ENCODE assay signal across 14 cellular contexts in genomic region chr10:29481906-29482440, GRCh38.
DNase-seq lines count a peak whose midpoint lies in the region; ATAC-seq and TF ChIP-seq lines count a peak whose summit lies in the region.
"Had no signal": no experiment of that assay in that cellular context is flagged by ENCODE, and none has a peak within 500 bp of the region (broad histone marks: within the 10 kb centered on the region; RNA-seq: fewer than 3 reads in every experiment).

No MANE protein-coding gene starts in this region.

- peaks cover 68% of the 10 kb centered on the region for H3K36me3 ChIP-seq in right atrium auricular region
- H3K36me3 ChIP-seq in thoracic aorta: peaks cover 41% of the 10 kb centered on the region

- peaks cover 0 to 20% of the 10 kb centered on the region in 2 donors for H3K4me1 ChIP-seq in right atrium auricular region
- H3K4me1 ChIP-seq in thoracic aorta (ENCODE audit: control insufficient read depth in 1 of 2, low read depth in 2 of 2): peaks cover 17 to 65% of the 10 kb centered on the region in 2 donors
- peaks cover 11% of the 10 kb centered on the region for H3K4me1 ChIP-seq in foreskin keratinocyte

- H3K9me3 Mint-ChIP-seq in activated T-helper 2 cell treated with anti-CD3 and anti-CD28 coated beads, Interferon-gamma antibody, Interleukin-2, Interleukin-4, amounts not matched to agents 10 μg/mL and 5 μg/mL and 100 μg/mL, durations not matched to agents 14 hours and 24 hours and 36 hours: no peaks in the 10 kb centered on the region
- H3K9me3 Mint-ChIP-seq in activated T-cell treated with anti-CD3 and anti-CD28 coated beads, Interleukin-2, amount 50 U/mL, for 72 hours: no peaks in the 10 kb centered on the region
- H3K9me3 Mint-ChIP-seq: activated naive CD4-positive, alpha-beta T cell treated with anti-CD3 and anti-CD28 coated beads, Interleukin-2, amount 10 ng/mL, durations not matched to agents 7 days and 5 days had no signal

- H3K27ac Mint-ChIP-seq in activated T-helper 2 cell treated with anti-CD3 and anti-CD28 coated beads, Interferon-gamma antibody, Interleukin-2, Interleukin-4, amounts not matched to agents 10 μg/mL and 5 μg/mL and 100 μg/mL, durations not matched to agents 14 hours and 24 hours and 36 hours: peak overlapping the region; percentile 74
- H3K27ac Mint-ChIP-seq in activated T-cell treated with anti-CD3 and anti-CD28 coated beads, Interleukin-2, amount 50 U/mL, for 72 hours: no peak overlapping the region

- peak; percentile 52 for DNase-seq in right atrium auricular region (ENCODE audit: low spot score)
- no peak for DNase-seq in Right ventricle myocardium superior
- DNase-seq in activated T-helper 2 cell treated with anti-CD3 and anti-CD28 coated beads, Interferon-gamma antibody, Interleukin-2, Interleukin-4, amounts not matched to agents 10 μg/mL and 5 μg/mL and 100 μg/mL, durations not matched to agents 14 hours and 24 hours and 36 hours (ENCODE audit: low spot score): no peak
- no peak for DNase-seq in left lobe of liver (ENCODE audit: low spot score)
- DNase-seq in thoracic aorta (ENCODE audit: low spot score): no peak
- no peak for DNase-seq in activated T-cell treated with anti-CD3 and anti-CD28 coated beads, Interleukin-2, amount 50 U/mL, for 72 hours
- no peak for DNase-seq in foreskin keratinocyte
- DNase-seq in AG08396 (ENCODE audit: low spot score): no peak
- DNase-seq: midbrain; NCI-H1694 treated with DMSO at 0.1 percent for 48 hours; NCI-H226; stimulated activated CD4-positive, alpha-beta T cell treated with anti-CD3 and anti-CD28 coated beads, Interleukin-2, amount 100 ng/mL, for 48 hours had no signal

- no peak overlapping the region for H3K4me3 ChIP-seq in right atrium auricular region
- no peak overlapping the region for H3K4me3 ChIP-seq in thoracic aorta

- peaks cover 21% of the 10 kb centered on the region for H3K36me3 Mint-ChIP-seq in activated T-helper 2 cell treated with anti-CD3 and anti-CD28 coated beads, Interferon-gamma antibody, Interleukin-2, Interleukin-4, amounts not matched to agents 10 μg/mL and 5 μg/mL and 100 μg/mL, durations not matched to agents 14 hours and 24 hours and 36 hours (ENCODE audit: low read depth)
- peaks cover 0 to 5% of the 10 kb centered on the region in 2 donors for H3K36me3 Mint-ChIP-seq in activated T-cell treated with anti-CD3 and anti-CD28 coated beads, Interleukin-2, amount 50 U/mL, for 72 hours (ENCODE audit: insufficient read depth in 2 of 2)

- no peak for ATAC-seq in Right ventricle myocardium superior (ENCODE audit: poor library complexity)
- peak; percentile 73 for ATAC-seq in left lobe of liver
- ATAC-seq in thoracic aorta (ENCODE audit: insufficient number of reproducible peaks, low FRiP score, low read depth): no peak
- no peak for ATAC-seq in activated T-cell treated with anti-CD3 and anti-CD28 coated beads, Interleukin-2, amount 50 U/mL, for 72 hours (replicated peaks in 1 of 2)
- ATAC-seq in foreskin keratinocyte: no peak

- H3K27ac ChIP-seq in right atrium auricular region (peak overlapping the region in 1 of 2 donors; percentile 11), thoracic aorta (peak overlapping the region; percentile 54 to 64), foreskin keratinocyte (no peak overlapping the region)
- H3K27ac ChIP-seq: neutrophil had no signal

- intact Hi-C loops in Right ventricle myocardium superior (cut with DNase I): no loop called here
- intact Hi-C loops in activated T-helper 2 cell treated with anti-CD3 and anti-CD28 coated beads, Interferon-gamma antibody, Interleukin-2, Interleukin-4, amounts not matched to agents 10 μg/mL and 5 μg/mL and 100 μg/mL, durations not matched to agents 14 hours and 24 hours and 36 hours (cut with micrococcal nuclease): loop anchor here (2.0 kb wide), 2 partner anchors 177 to 545 kb away; no protein-coding TSS in a partner anchor

- H3K27me3 ChIP-seq in right atrium auricular region (no peaks in the 10 kb centered on the region), thoracic aorta (replicated peaks; ENCODE audit: insufficient read depth) (no peaks in the 10 kb centered on the region), foreskin keratinocyte (no peaks in the 10 kb centered on the region)
- H3K27me3 ChIP-seq: neutrophil had no signal

- H3K4me1 Mint-ChIP-seq in activated T-helper 2 cell treated with anti-CD3 and anti-CD28 coated beads, Interferon-gamma antibody, Interleukin-2, Interleukin-4, amounts not matched to agents 10 μg/mL and 5 μg/mL and 100 μg/mL, durations not matched to agents 14 hours and 24 hours and 36 hours (ENCODE audit: low read depth): peaks cover 49% of the 10 kb centered on the region
- H3K4me1 Mint-ChIP-seq in activated T-cell treated with anti-CD3 and anti-CD28 coated beads, Interleukin-2, amount 50 U/mL, for 72 hours (ENCODE audit: low read depth): peaks cover 46% of the 10 kb centered on the region

- TF ChIP-seq CTCF in right atrium auricular region (IDR thresholded peaks at IDR 0.05) (no peak), thoracic aorta (IDR thresholded peaks at IDR 0.05) (no peak), foreskin keratinocyte (conservative IDR thresholded peaks at IDR 0.05) (no peak)

- H3K4me3 Mint-ChIP-seq in activated T-helper 2 cell treated with anti-CD3 and anti-CD28 coated beads, Interferon-gamma antibody, Interleukin-2, Interleukin-4, amounts not matched to agents 10 μg/mL and 5 μg/mL and 100 μg/mL, durations not matched to agents 14 hours and 24 hours and 36 hours (ENCODE audit: low read depth): no peak overlapping the region
- peak overlapping the region in 1 of 2 donors; percentile 49 for H3K4me3 Mint-ChIP-seq in activated T-cell treated with anti-CD3 and anti-CD28 coated beads, Interleukin-2, amount 50 U/mL, for 72 hours
- H3K4me3 Mint-ChIP-seq: activated naive CD4-positive, alpha-beta T cell treated with anti-CD3 and anti-CD28 coated beads, Interleukin-2, amount 10 ng/mL, durations not matched to agents 7 days and 5 days had no signal

- H3K27me3 Mint-ChIP-seq in activated T-helper 2 cell treated with anti-CD3 and anti-CD28 coated beads, Interferon-gamma antibody, Interleukin-2, Interleukin-4, amounts not matched to agents 10 μg/mL and 5 μg/mL and 100 μg/mL, durations not matched to agents 14 hours and 24 hours and 36 hours (ENCODE audit: low read depth): no peaks in the 10 kb centered on the region
- no peaks in the 10 kb centered on the region for H3K27me3 Mint-ChIP-seq in activated T-cell treated with anti-CD3 and anti-CD28 coated beads, Interleukin-2, amount 50 U/mL, for 72 hours (ENCODE audit: low read depth)
- H3K27me3 Mint-ChIP-seq: activated naive CD4-positive, alpha-beta T cell treated with anti-CD3 and anti-CD28 coated beads, Interleukin-2, amount 10 ng/mL, durations not matched to agents 7 days and 5 days had no signal

- H3K9me3 ChIP-seq in right atrium auricular region (no peaks in the 10 kb centered on the region), thoracic aorta (no peaks in the 10 kb centered on the region)
- H3K9me3 ChIP-seq: neutrophil had no signal
